In the genomic region with DNA sequence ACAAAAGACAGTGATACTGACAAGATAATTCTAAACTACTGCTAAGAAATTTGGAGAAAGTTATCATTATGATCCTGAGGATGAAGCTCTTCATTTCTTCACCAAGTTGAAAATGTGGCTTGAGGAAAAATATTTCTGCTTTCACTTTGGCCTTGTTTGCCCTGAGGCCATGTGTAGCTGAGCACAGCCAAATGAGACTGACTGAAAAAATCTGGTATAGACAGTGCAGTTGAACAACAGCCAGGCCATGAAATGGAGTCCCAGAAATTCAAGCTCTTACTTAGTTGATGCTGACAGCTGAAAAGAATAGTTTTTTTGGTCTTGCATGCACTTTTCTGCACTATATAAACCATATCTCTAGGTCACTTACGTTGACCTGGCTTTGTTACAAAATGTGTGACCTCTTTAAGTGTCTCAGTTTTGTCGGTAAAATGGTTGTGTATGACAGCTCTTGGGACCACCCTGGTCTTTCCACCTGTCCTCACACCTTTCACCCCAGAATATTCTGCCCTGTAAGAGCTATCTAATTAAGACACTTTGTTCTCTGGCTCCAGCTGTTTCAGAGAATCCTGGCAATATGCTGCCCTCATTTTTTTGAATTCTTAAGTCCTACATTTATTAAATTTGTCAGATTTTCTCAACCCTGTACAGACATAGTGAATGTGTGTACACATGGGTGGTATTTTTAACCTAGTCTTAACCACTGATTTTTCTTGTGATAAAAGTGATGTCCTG, we compare ENCODE assay signal across 17 cellular contexts.
DNase-seq lines count a peak whose midpoint lies in the region; ATAC-seq and TF ChIP-seq lines count a peak whose summit lies in the region.
"Had no signal": no experiment of that assay in that cellular context is flagged by ENCODE, and none has a peak within 500 bp of the region (broad histone marks: within the 10 kb centered on the region; RNA-seq: fewer than 3 reads in every experiment).

No MANE protein-coding gene starts in this region.

- peak; percentile 66 for DNase-seq in AG20443 (ENCODE audit: low spot score)
- DNase-seq in MM.1S = peak; percentile 14
- DNase-seq in epithelial cell of esophagus (ENCODE audit: low read depth) = peak; percentile 18
- no peak for DNase-seq in left lung
- no peak for DNase-seq in KBM-7
- DNase-seq in DMS53 (lab: John Stamatoyannopoulos, UW) = no peak
- DNase-seq: dermis blood vessel endothelial cell; NCI-H1417 treated with DMSO at 0.1 percent for 48 hours; NCI-H446 treated with DMSO at 0.1 percent for 48 hours; stimulated activated CD4-positive, alpha-beta T cell treated with anti-CD3 and anti-CD28 coated beads, Interleukin-4, amount 100 ng/mL, for 4 hours had no signal

- H3K36me3 ChIP-seq in MM.1S (replicated peaks; ENCODE audit: insufficient read depth, low read length) (no peaks in the 10 kb centered on the region), left lung (no peaks in the 10 kb centered on the region)
- H3K36me3 ChIP-seq: neutrophil had no signal

- no peak overlapping the region for H3K4me2 ChIP-seq in MM.1S (ENCODE audit: low read depth, low read length)

- intact Hi-C loops in left lung (cut with DNase I) = no loop called here

- H3K9ac ChIP-seq in MM.1S (ENCODE audit: low read length) = no peak overlapping the region

- in situ Hi-C loops in KBM-7 (cut with MboI; ENCODE audit: low pct_unique_long_range_greater_than_20kb, low sequenced_read_pairs) = no loop called here

- no peaks in the 10 kb centered on the region for H3K4me1 ChIP-seq in MM.1S (ENCODE audit: low read length)
- H3K4me1 ChIP-seq in left lung = no peaks in the 10 kb centered on the region

- H3K9me3 ChIP-seq in MM.1S (replicated peaks; ENCODE audit: insufficient read depth, low read length) (no peaks in the 10 kb centered on the region), left lung (no peaks in the 10 kb centered on the region)
- H3K9me3 ChIP-seq: neutrophil had no signal

- H3F3A ChIP-seq in MM.1S (ENCODE audit: insufficient read depth, low read length) = no peaks in the 10 kb centered on the region

- H3K79me2 ChIP-seq in MM.1S (ENCODE audit: low read length) = no peaks in the 10 kb centered on the region

- TF ChIP-seq CTCF in MM.1S (IDR thresholded peaks at IDR 0.05; ENCODE audit: low read length) = no peak
- TF ChIP-seq CTCF in epithelial cell of esophagus (IDR thresholded peaks at IDR 0.05; ENCODE audit: insufficient read depth, low read depth, low read length, missing control alignments) = no peak
- no peak for TF ChIP-seq CTCF in left lung (IDR thresholded peaks at IDR 0.05)

- H3K27me3 ChIP-seq in MM.1S (replicated peaks; ENCODE audit: insufficient read depth, low read length) = no peaks in the 10 kb centered on the region
- H3K27me3 ChIP-seq in left lung = no peaks in the 10 kb centered on the region
- H3K27me3 ChIP-seq: neutrophil had no signal

- no peak overlapping the region for H2AFZ ChIP-seq in MM.1S (ENCODE audit: low read length)

- H3K4me3 ChIP-seq in MM.1S (ENCODE audit: low read length) (no peak overlapping the region), epithelial cell of esophagus (ENCODE audit: low read length) (no peak overlapping the region), left lung (no peak overlapping the region)
- H3K4me3 ChIP-seq: K562 had no signal

- H4K20me1 ChIP-seq in MM.1S (ENCODE audit: insufficient read depth, low read length) = no peaks in the 10 kb centered on the region

- ATAC-seq in left lung = peak; percentile 30
- ATAC-seq in GM18511 (IDR thresholded peaks at IDR 0.05; ENCODE audit: unreplicated experiment) = no peak
- no peak for ATAC-seq in HG02678 (IDR thresholded peaks at IDR 0.05; ENCODE audit: unreplicated experiment)
- ATAC-seq: esophagus mucosa, K562, sciatic nerve had no signal

- H3K9me2 ChIP-seq in MM.1S (replicated peaks; ENCODE audit: insufficient read depth, low read length) = no peaks in the 10 kb centered on the region

- H3K27ac ChIP-seq in MM.1S (ENCODE audit: low read length) (no peak overlapping the region), left lung (no peak overlapping the region)
- H3K27ac ChIP-seq: neutrophil, VCaP had no signal

Comparison
In these comparisons a context has a peak if more than half of its experiments do, and no peak if none do; other contexts are left out.
1. DNase-seq: peak in AG20443 (single experiment), MM.1S (single experiment) and epithelial cell of esophagus (single experiment); none in left lung (0 of 2), KBM-7 (single experiment) and DMS53 (single experiment).